8 cellular contexts compared by ENCODE assay signal in the genomic region with DNA sequence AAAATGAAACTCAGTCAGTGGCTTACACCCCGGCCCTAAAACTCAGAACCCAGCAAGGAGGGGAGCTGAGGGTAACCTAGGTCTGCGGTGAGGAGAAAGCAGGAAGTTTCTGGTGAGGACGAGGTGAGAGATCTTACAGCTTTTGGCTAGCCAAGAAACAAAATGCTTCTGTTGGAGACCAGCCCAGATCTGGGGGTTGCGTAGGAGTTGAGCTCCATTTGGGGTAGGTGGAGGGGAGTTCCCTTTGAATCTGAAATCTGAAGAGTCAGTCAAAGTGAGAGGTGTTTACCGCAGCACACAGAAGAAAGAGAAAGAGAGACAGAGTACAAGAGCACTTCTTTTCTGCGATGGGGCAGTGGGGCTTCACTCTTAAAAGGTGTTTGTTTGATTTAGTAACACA. TPM values are rescaled to one million over a fixed set of nuclear protein-coding genes. Genes with fewer than 3 reads are reported as not detected.
DNase-seq lines count a peak whose midpoint lies in the region; ATAC-seq and TF ChIP-seq lines count a peak whose summit lies in the region.
"Had no signal": no experiment of that assay in that cellular context is flagged by ENCODE, and none has a peak within 500 bp of the region (broad histone marks: within the 10 kb centered on the region; RNA-seq: fewer than 3 reads in every experiment).

No MANE protein-coding gene starts in this region.

- H3K27ac Mint-ChIP-seq in IgD-negative memory B cell (peak overlapping the region; percentile 8 to 96 (median 18)), neural progenitor cell (peak overlapping the region; percentile 61)

- H3K36me3 ChIP-seq in neural progenitor cell = no peaks in the 10 kb centered on the region
- H3K36me3 ChIP-seq in mesendoderm (ENCODE audit: control insufficient read depth, insufficient read depth, low read length) = no peaks in the 10 kb centered on the region

- H3K56ac ChIP-seq in mesendoderm (ENCODE audit: low read length) = no peak overlapping the region

- no peak overlapping the region for H3K4me2 ChIP-seq in neural progenitor cell
- no peak overlapping the region for H3K4me2 ChIP-seq in mesendoderm (ENCODE audit: low read length)

- no peaks in the 10 kb centered on the region for H3K27me3 Mint-ChIP-seq in IgD-negative memory B cell
- H3K27me3 Mint-ChIP-seq in neural progenitor cell (ENCODE audit: insufficient read depth, low read depth) = peaks cover 5% of the 10 kb centered on the region

- H3K4ac ChIP-seq in mesendoderm (ENCODE audit: low read depth, low read length) = no peak overlapping the region

- no peak overlapping the region for H2BK5ac ChIP-seq in mesendoderm (ENCODE audit: low read length)

- WGBS in mesendoderm (ENCODE audit: extremely low coverage, insufficient coverage, low lambda C conversion rate) = no CpG with 5 or more reads among the region's 6 CpGs

- no peak overlapping the region for H2BK15ac ChIP-seq in mesendoderm (replicated peaks; ENCODE audit: low read depth)

- H3K9ac ChIP-seq in neural progenitor cell (no peak overlapping the region), mesendoderm (ENCODE audit: low read length) (no peak overlapping the region)

- H3K4me3 Mint-ChIP-seq in IgD-negative memory B cell (peak overlapping the region; percentile 9 to 90 (median 81)), neural progenitor cell (no peak overlapping the region)

- peaks cover 31% of the 10 kb centered on the region for H3K4me1 ChIP-seq in neural progenitor cell
- H3K4me1 ChIP-seq in mesendoderm (ENCODE audit: control insufficient read depth, low read depth, low read length) = no peaks in the 10 kb centered on the region

- H3K27me3 ChIP-seq in neural progenitor cell = no peaks in the 10 kb centered on the region
- H3K27me3 ChIP-seq in mesendoderm (ENCODE audit: insufficient read depth, low read length, poor library complexity) = no peaks in the 10 kb centered on the region

- H3K23ac ChIP-seq in mesendoderm (ENCODE audit: low read length) = no peak overlapping the region

- H4K20me1 ChIP-seq in neural progenitor cell (ENCODE audit: low read depth) = no peaks in the 10 kb centered on the region

- no peaks in the 10 kb centered on the region for H3K9me3 ChIP-seq in neural progenitor cell (ENCODE audit: low read depth)

- no peaks in the 10 kb centered on the region for H3K9me3 Mint-ChIP-seq in IgD-negative memory B cell
- H3K9me3 Mint-ChIP-seq in neural progenitor cell = peaks cover 2% of the 10 kb centered on the region

- no peaks in the 10 kb centered on the region for H3K79me1 ChIP-seq in mesendoderm (ENCODE audit: low read length)

- no peak overlapping the region for H3K18ac ChIP-seq in mesendoderm (ENCODE audit: low read length)

- H3F3A ChIP-seq in neural progenitor cell (ENCODE audit: low read depth) = no peaks in the 10 kb centered on the region

- H4K5ac ChIP-seq in mesendoderm (ENCODE audit: low read length) = no peak overlapping the region

- H3K4me3 ChIP-seq in neural progenitor cell (no peak overlapping the region), mesendoderm (ENCODE audit: low read length) (no peak overlapping the region)

- H3K27ac ChIP-seq in neural progenitor cell = no peak overlapping the region
- H3K27ac ChIP-seq in mesendoderm (ENCODE audit: low read depth, low read length) = no peak overlapping the region

- H3K79me2 ChIP-seq in neural progenitor cell (ENCODE audit: low read depth) (no peaks in the 10 kb centered on the region), mesendoderm (ENCODE audit: control insufficient read depth, insufficient read depth, low read length) (no peaks in the 10 kb centered on the region)

- no peak overlapping the region for H2AK5ac ChIP-seq in mesendoderm (ENCODE audit: low read length)

- TF ChIP-seq CTCF in neural progenitor cell (IDR thresholded peaks at IDR 0.05) = no peak

- no peak overlapping the region for H2BK120ac ChIP-seq in mesendoderm (ENCODE audit: low read depth, low read length)

- H3K36me3 Mint-ChIP-seq in IgD-negative memory B cell = no peaks in the 10 kb centered on the region
- H3K36me3 Mint-ChIP-seq in neural progenitor cell = peaks cover 1% of the 10 kb centered on the region

- no peak overlapping the region for H2AFZ ChIP-seq in neural progenitor cell (replicated peaks)

- peaks cover 33 to 47% (median 40%) of the 10 kb centered on the region in 3 donors for H3K4me1 Mint-ChIP-seq in IgD-negative memory B cell
- peaks cover 47% of the 10 kb centered on the region for H3K4me1 Mint-ChIP-seq in neural progenitor cell

- DNase-seq in activated T-cell treated with anti-CD3 and anti-CD28 coated beads, Interleukin-2, amount 50 U/mL, for 1 hour = peak; percentile 59
- DNase-seq in neural progenitor cell (ENCODE audit: low spot score) (no peak), NCI-H1092 (lab: John Stamatoyannopoulos, UW) (no peak), mesendoderm (no peak), NCI-H510A (lab: John Stamatoyannopoulos, UW) (no peak)

- ATAC-seq in GM21381 (IDR thresholded peaks at IDR 0.05; ENCODE audit: unreplicated experiment) = peak; percentile 93

- no peak overlapping the region for H4K8ac ChIP-seq in mesendoderm (ENCODE audit: low read depth, low read length)

RNA-seq across cellular contexts. Expression of a gene that starts 29.6 kb away (rescaled TPM):
- not detected for polyA plus RNA-seq in IgD-negative memory B cell
- total RNA-seq in neural progenitor cell (ENCODE audit: low replicate concordance) = 0.12 TPM in 1 of 2 replicates, not detected in the other
- 0.06 TPM for polyA plus RNA-seq in mesendoderm (2013, experiment 1 of 2)
- not detected for polyA plus RNA-seq in mesendoderm (2013, experiment 2 of 2)
- total RNA-seq: T-helper 1 cell treated with Interleukin-12 subunit alpha and Interleukin-12 subunit beta and Interleukin-4 antibody, amounts not matched to agents 30 ng/mL and 1 ng/mL, for 36 hours had no signal
